In genomic region chr9:30382271-30382670, GRCh38 we compare ENCODE assay signal across 24 cellular contexts.
A peak's percentile ranks its signal among the peaks of the same experiment; 100 is the strongest.
DNase-seq lines count a peak whose midpoint lies in the region; ATAC-seq and TF ChIP-seq lines count a peak whose summit lies in the region.
"Had no signal": no experiment of that assay in that cellular context is flagged by ENCODE, and none has a peak within 500 bp of the region (broad histone marks: within the 10 kb centered on the region; RNA-seq: fewer than 3 reads in every experiment).

No MANE protein-coding gene starts in this region.

- TF ChIP-seq CTCF in fibroblast of pulmonary artery (IDR thresholded peaks at IDR 0.05; ENCODE audit: low read length, missing control alignments): no peak

- H3K4me3 ChIP-seq in fibroblast of pulmonary artery (replicated peaks; ENCODE audit: low read depth, low read length): no peak overlapping the region

- intact Hi-C loops in left colon (cut with DNase I, micrococcal nuclease): no loop called here

- no peak for ATAC-seq in left colon
- ATAC-seq: HCT116, Panc1 had no signal

- peak; percentile 1 to 51 for DNase-seq in NCI-H524 (lab: John Stamatoyannopoulos, UW)
- no peak for DNase-seq in NCI-H524 treated with DMSO at 0.1 percent for 48 hours (lab: John Stamatoyannopoulos, UW)
- DNase-seq in LHCN-M2 (ENCODE audit: low read depth): peak; percentile 7
- DNase-seq in amniotic epithelial cell (ENCODE audit: low read depth): peak; percentile 7
- peak; percentile 12 for DNase-seq in fibroblast of pulmonary artery (ENCODE audit: low read depth)
- no peak for DNase-seq in NCI-H146 treated with DMSO at 0.1 percent for 48 hours (lab: John Stamatoyannopoulos, UW; ENCODE audit: unreplicated experiment)
- no peak for DNase-seq in left colon
- no peak for DNase-seq in HuH-7.5 (ENCODE audit: low spot score)
- DNase-seq: C1 segment of cervical spinal cord; CD4-positive, alpha-beta memory T cell; COR-L47; DMS79; EL; GF-D8; IMR-90; KG1; NCI-H1092; NCI-H1417 treated with DMSO at 0.1 percent for 48 hours; NCI-H187; NCI-H2081 treated with DMSO at 0.1 percent for 48 hours; NCI-H748 treated with DMSO at 0.1 percent for 48 hours; T-helper 1 cell had no signal

Comparison
In these comparisons a context has a peak if more than half of its experiments do, and no peak if none do; other contexts are left out.
1. DNase-seq: peak in NCI-H524 (2 of 2), LHCN-M2 (single experiment), amniotic epithelial cell (single experiment) and fibroblast of pulmonary artery (single experiment); none in NCI-H524 treated with DMSO at 0.1 percent for 48 hours (single experiment), NCI-H146 treated with DMSO at 0.1 percent for 48 hours (single experiment), left colon (0 of 2) and HuH-7.5 (single experiment).